In the genomic region with DNA sequence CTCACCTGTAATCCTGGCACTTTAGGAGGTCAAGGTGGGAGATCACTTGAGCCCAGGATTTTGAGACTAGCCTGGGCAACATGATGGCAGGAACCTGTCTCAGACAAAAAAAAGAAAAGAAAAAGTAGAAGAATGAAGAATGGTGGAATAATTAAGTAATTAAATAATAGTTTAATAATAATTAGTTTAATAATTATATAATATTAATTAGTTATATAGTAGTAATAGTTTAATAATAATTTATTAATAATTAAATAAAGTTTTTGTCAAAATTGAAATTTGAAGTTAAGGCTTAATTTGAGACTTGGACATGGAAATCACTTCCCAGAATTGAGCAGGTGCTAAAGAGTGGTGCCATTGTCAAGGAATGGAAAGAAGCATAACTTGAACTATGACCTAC, we compare ENCODE assay signal across 22 cellular contexts. TPM values are rescaled to one million over a fixed set of nuclear protein-coding genes. Genes with fewer than 3 reads are reported as not detected.
DNase-seq lines count a peak whose midpoint lies in the region; ATAC-seq, FAIRE-seq and TF ChIP-seq lines count a peak whose summit lies in the region.
"Had no signal": no experiment of that assay in that cellular context is flagged by ENCODE, and none has a peak within 500 bp of the region (broad histone marks: within the 10 kb centered on the region; RNA-seq: fewer than 3 reads in every experiment).

No MANE protein-coding gene starts in this region.

- no peak for DNase-seq in RWPE2 (ENCODE audit: low spot score)
- no peak for DNase-seq in frontal cortex (ENCODE audit: low spot score in 2 of 2)
- no peak for DNase-seq in stimulated activated CD4-positive, alpha-beta T cell treated with anti-CD3 and anti-CD28 coated beads, Interleukin-1b, Interleukin-23, amount 100 ng/mL, for 48 hours
- DNase-seq in cortex of kidney (lab: John Stamatoyannopoulos, UW), result no peak
- DNase-seq: 8988T; C1 segment of cervical spinal cord; Calu3; CD4-positive, alpha-beta memory T cell; COR-L47; DMS53; DMS79 treated with DMSO at 0.1 percent for 48 hours; GOT3; HFFc6 had no signal

- FAIRE-seq in A204.1 (lab: Jason Lieb, UNC), result peak; percentile 63
- peak; percentile 5 for FAIRE-seq in colon (lab: Jason Lieb, UNC)
- FAIRE-seq in frontal cortex (lab: Jason Lieb, UNC), result peak; percentile 43
- FAIRE-seq: GM12892, H54 had no signal

- H3K9me3 ChIP-seq in RWPE2 (ENCODE audit: severe bottlenecking), result no peaks in the 10 kb centered on the region
- H3K9me3 ChIP-seq: HAP-1 had no signal

- H3K27me3 Mint-ChIP-seq in stimulated activated memory B cell treated with anti-CD40 and anti-IgM and Interleukin-4, amounts not matched to agents 10 μg/mL and 1 μg/mL and 100 μg/mL, for 72 hours, result peaks cover 25% of the 10 kb centered on the region

- H3K27me3 ChIP-seq in RWPE2 (ENCODE audit: insufficient read depth, poor library complexity, severe bottlenecking), result no peaks in the 10 kb centered on the region

- no peak overlapping the region for H3K27ac Mint-ChIP-seq in stimulated activated memory B cell treated with anti-CD40 and anti-IgM and Interleukin-4, amounts not matched to agents 10 μg/mL and 1 μg/mL and 100 μg/mL, for 72 hours
- H3K27ac Mint-ChIP-seq: CD4-positive, alpha-beta memory T cell; HFFc6 had no signal

- H3K4me1 ChIP-seq in RWPE2 (ENCODE audit: insufficient read depth, poor library complexity, severe bottlenecking), result peaks cover 9% of the 10 kb centered on the region
- H3K4me1 ChIP-seq: HAP-1 had no signal

- no peak overlapping the region for H3K4me3 ChIP-seq in RWPE2 (ENCODE audit: severe bottlenecking)
- H3K4me3 ChIP-seq: HAP-1 had no signal

- H3K4me3 Mint-ChIP-seq in stimulated activated memory B cell treated with anti-CD40 and anti-IgM and Interleukin-4, amounts not matched to agents 10 μg/mL and 1 μg/mL and 100 μg/mL, for 72 hours, result no peak overlapping the region
- H3K4me3 Mint-ChIP-seq: CD4-positive, alpha-beta memory T cell; HFFc6 had no signal

- no peaks in the 10 kb centered on the region for H3K4me1 Mint-ChIP-seq in stimulated activated memory B cell treated with anti-CD40 and anti-IgM and Interleukin-4, amounts not matched to agents 10 μg/mL and 1 μg/mL and 100 μg/mL, for 72 hours
- H3K4me1 Mint-ChIP-seq: CD4-positive, alpha-beta memory T cell had no signal

- no peak for ATAC-seq in RWPE2 (ENCODE audit: low read depth)
- ATAC-seq in stimulated activated memory B cell treated with anti-CD40 and anti-IgM and Interleukin-4, amounts not matched to agents 10 μg/mL and 1 μg/mL and 100 μg/mL, for 72 hours, result no peak

- H3K27ac ChIP-seq in RWPE2 (ENCODE audit: poor library complexity, severe bottlenecking), result peak overlapping the region; percentile 74

- H3K36me3 Mint-ChIP-seq in stimulated activated memory B cell treated with anti-CD40 and anti-IgM and Interleukin-4, amounts not matched to agents 10 μg/mL and 1 μg/mL and 100 μg/mL, for 72 hours, result no peaks in the 10 kb centered on the region
- H3K36me3 Mint-ChIP-seq: CD4-positive, alpha-beta memory T cell had no signal

- TF ChIP-seq CTCF in RWPE2 (IDR thresholded peaks at IDR 0.05; ENCODE audit: poor library complexity, severe bottlenecking), result no peak

- no peaks in the 10 kb centered on the region for H3K36me3 ChIP-seq in RWPE2 (ENCODE audit: low read depth)
- H3K36me3 ChIP-seq: HAP-1 had no signal

- H3K9me3 Mint-ChIP-seq in stimulated activated memory B cell treated with anti-CD40 and anti-IgM and Interleukin-4, amounts not matched to agents 10 μg/mL and 1 μg/mL and 100 μg/mL, for 72 hours, result no peaks in the 10 kb centered on the region
- H3K9me3 Mint-ChIP-seq: HFFc6 had no signal

RNA-seq across cellular contexts. Expression of a gene that starts 52.2 kb away (rescaled TPM):
- total RNA-seq in frontal cortex, result 0.41 TPM
- total RNA-seq: A673; CD4-positive, alpha-beta memory T cell; Daoy; G401 had no signal
